Comparison of ENCODE assay signal across 2 cellular contexts in genomic region chr17:18039535-18040286, GRCh38.
TF ChIP-seq lines count a peak whose summit lies in the region.

No MANE protein-coding gene starts in this region.

TF ChIP-seq in GM23338, 12 proteins besides CTCF, POLR2A, EP300 and RAD21:
- TF ChIP-seq EZH2 (IDR thresholded peaks at IDR 0.05; ENCODE audit: low read depth, unreplicated experiment) (no peak), POLR2AphosphoS5 (IDR thresholded peaks at IDR 0.05; ENCODE audit: low read depth) (peak; percentile 11)

TF ChIP-seq in K562, 482 proteins besides CTCF, POLR2A, EP300 and RAD21:
- no peak for TF ChIP-seq ZNF584 (CRISPR knock-in tag; IDR thresholded peaks at IDR 0.05; ENCODE audit: low read depth)
- no peak for TF ChIP-seq U2AF2 (optimal IDR thresholded peaks at IDR 0.05; ENCODE audit: low read depth, low read length)
- TF ChIP-seq RB1 (IDR thresholded peaks at IDR 0.05; ENCODE audit: low read depth) = peak; percentile 23; the same call in 1 of the 2 replicates
- no peak for TF ChIP-seq IFI16 (CRISPR knock-in tag; IDR thresholded peaks at IDR 0.05)
- TF ChIP-seq NRF1 (conservative IDR thresholded peaks at IDR 0.05 in 1 of 2, IDR thresholded peaks at IDR 0.05 in 1 of 2) = no peak
- peak in 1 of 2 experiments; percentile 68; a peak in 1 of 4 replicates for TF ChIP-seq UBTF (IDR thresholded peaks at IDR 0.05; ENCODE audit: borderline replicate concordance in 1 of 2, low read depth in 2 of 2, low read length in 2 of 2)
- TF ChIP-seq JUNB (CRISPR knock-in tag; conservative IDR thresholded peaks at IDR 0.05) = no peak
- no peak for TF ChIP-seq ZNF592 (IDR thresholded peaks at IDR 0.05)
- TF ChIP-seq ZNF212 (CRISPR knock-in tag; IDR thresholded peaks at IDR 0.05) = no peak
- TF ChIP-seq PCBP1 (IDR thresholded peaks at IDR 0.05; ENCODE audit: low read depth, low read length, poor library complexity, severe bottlenecking) = peak; percentile 57
- TF ChIP-seq BRF1 (IDR thresholded peaks at IDR 0.05; ENCODE audit: borderline replicate concordance, extremely low read depth, insufficient read length) = no peak
- no peak for TF ChIP-seq ZBED1 (IDR thresholded peaks at IDR 0.05)
- TF ChIP-seq, protein P1, sequence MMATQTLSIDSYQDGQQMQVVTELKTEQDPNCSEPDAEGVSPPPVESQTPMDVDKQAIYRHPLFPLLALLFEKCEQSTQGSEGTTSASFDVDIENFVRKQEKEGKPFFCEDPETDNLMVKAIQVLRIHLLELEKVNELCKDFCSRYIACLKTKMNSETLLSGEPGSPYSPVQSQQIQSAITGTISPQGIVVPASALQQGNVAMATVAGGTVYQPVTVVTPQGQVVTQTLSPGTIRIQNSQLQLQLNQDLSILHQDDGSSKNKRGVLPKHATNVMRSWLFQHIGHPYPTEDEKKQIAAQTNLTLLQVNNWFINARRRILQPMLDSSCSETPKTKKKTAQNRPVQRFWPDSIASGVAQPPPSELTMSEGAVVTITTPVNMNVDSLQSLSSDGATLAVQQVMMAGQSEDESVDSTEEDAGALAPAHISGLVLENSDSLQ (IDR thresholded peaks at IDR 0.05) = no peak
- TF ChIP-seq POLR2G (IDR thresholded peaks at IDR 0.05; ENCODE audit: low read depth, low read length) = 0 out of 2 replicates have a peak, but pooled peaks have one; percentile 11
- TF ChIP-seq KDM4B (IDR thresholded peaks at IDR 0.05; ENCODE audit: borderline replicate concordance in 2 of 2, low read depth in 1 of 2) = 0 out of 4 replicates have a peak, but pooled peaks of 1 of the 2 experiments have one; percentile 11
- TF ChIP-seq ZNF347 (CRISPR knock-in tag; IDR thresholded peaks at IDR 0.05; ENCODE audit: low read depth) = no peak
- TF ChIP-seq ZNF586 (CRISPR knock-in tag; conservative IDR thresholded peaks at IDR 0.05) = no peak
- TF ChIP-seq PTBP1 (IDR thresholded peaks at IDR 0.05; ENCODE audit: low read depth, low read length) = no peak
- no peak for TF ChIP-seq CEBPB (tag; IDR thresholded peaks at IDR 0.05)
- no peak for TF ChIP-seq HSF4 (CRISPR knock-in tag; IDR thresholded peaks at IDR 0.05; ENCODE audit: borderline replicate concordance)
- 0 out of 2 replicates have a peak, but pooled peaks have one; percentile 5 for TF ChIP-seq FOXP1 (CRISPR knock-in tag; IDR thresholded peaks at IDR 0.05)
- TF ChIP-seq FOXA1 (IDR thresholded peaks at IDR 0.05; ENCODE audit: borderline replicate concordance) = no peak
- no peak for TF ChIP-seq DPF2 (IDR thresholded peaks at IDR 0.05)
- TF ChIP-seq ERF (CRISPR knock-in tag; IDR thresholded peaks at IDR 0.05) = no peak
- TF ChIP-seq NR4A1 (CRISPR knock-in tag; IDR thresholded peaks at IDR 0.05) = no peak
- TF ChIP-seq NR4A1 (tag; IDR thresholded peaks at IDR 0.05) = no peak
- no peak for TF ChIP-seq HMG20A (CRISPR knock-in tag; conservative IDR thresholded peaks at IDR 0.05)
- TF ChIP-seq NONO (IDR thresholded peaks at IDR 0.05; ENCODE audit: low read depth in 2 of 2, low read length in 1 of 2) = 0 out of 4 replicates have a peak, but pooled peaks of 1 of the 2 experiments have one; percentile 12
- TF ChIP-seq PRMT5 (CRISPR knock-in tag; IDR thresholded peaks at IDR 0.05) = no peak
- peak; percentile 62 for TF ChIP-seq SAP30 (IDR thresholded peaks at IDR 0.05; ENCODE audit: borderline replicate concordance, insufficient read depth, low read depth, low read length, poor library complexity, severe bottlenecking)
- peak; percentile 24; the same call in 1 of the 2 replicates for TF ChIP-seq ARID4B (CRISPR knock-in tag; IDR thresholded peaks at IDR 0.05)
- no peak for TF ChIP-seq GTF2A2 (tag; IDR thresholded peaks at IDR 0.05)
- peak; percentile 34; the same call in 1 of the 2 replicates for TF ChIP-seq PHF8 (IDR thresholded peaks at IDR 0.05; ENCODE audit: borderline replicate concordance, low read length)
- no peak for TF ChIP-seq NFIC (IDR thresholded peaks at IDR 0.05)
- TF ChIP-seq NFE2 (IDR thresholded peaks at IDR 0.05; ENCODE audit: low read depth) = no peak
- peak; percentile 77; the same call in 1 of the 2 replicates for TF ChIP-seq VEZF1 (CRISPR knock-in tag; IDR thresholded peaks at IDR 0.05)
- no peak for TF ChIP-seq ZNF76 (CRISPR knock-in tag; IDR thresholded peaks at IDR 0.05; ENCODE audit: borderline replicate concordance)
- no peak for TF ChIP-seq ZNF282 (CRISPR knock-in tag; IDR thresholded peaks at IDR 0.05)
- no peak for TF ChIP-seq MIER1 (IDR thresholded peaks at IDR 0.05; ENCODE audit: low read depth)
- no peak for TF ChIP-seq ADNP (tag; IDR thresholded peaks at IDR 0.05)
- no peak for TF ChIP-seq ZNF79 (CRISPR knock-in tag; IDR thresholded peaks at IDR 0.05; ENCODE audit: low read depth)
- no peak for TF ChIP-seq C11orf30 (IDR thresholded peaks at IDR 0.05; ENCODE audit: low read depth)
- TF ChIP-seq L3MBTL2 (IDR thresholded peaks at IDR 0.05) = peak; percentile 16; the same call in 1 of the 2 replicates
- peak; percentile 23; the same call in 1 of the 2 replicates for TF ChIP-seq SIN3B (IDR thresholded peaks at IDR 0.05; ENCODE audit: low read depth)
- no peak for TF ChIP-seq KAT8 (IDR thresholded peaks at IDR 0.05; ENCODE audit: low read depth)
- no peak for TF ChIP-seq ZNF639 (CRISPR knock-in tag; conservative IDR thresholded peaks at IDR 0.05 in 1 of 2, IDR thresholded peaks at IDR 0.05 in 1 of 2)
- TF ChIP-seq MED1 (CRISPR knock-in tag; IDR thresholded peaks at IDR 0.05; ENCODE audit: borderline replicate concordance) = no peak
- TF ChIP-seq E2F4 (CRISPR knock-in tag; IDR thresholded peaks at IDR 0.05; ENCODE audit: low read depth) = no peak
- peak; percentile 51 for TF ChIP-seq CHD1 (IDR thresholded peaks at IDR 0.05; ENCODE audit: low read length)
